Comparison of ENCODE assay signal across 8 cellular contexts in genomic region chr3:44058022-44058867, GRCh38.
A peak's percentile ranks its signal among the peaks of the same experiment; 100 is the strongest.
DNase-seq lines count a peak whose midpoint lies in the region; ATAC-seq and TF ChIP-seq lines count a peak whose summit lies in the region.

No MANE protein-coding gene starts in this region.

- no peaks in the 10 kb centered on the region for H3K9me3 ChIP-seq in CD8-positive, alpha-beta T cell (ENCODE audit: low read length)
- H3K9me3 ChIP-seq in ascending aorta: no peaks in the 10 kb centered on the region

- peaks cover 27% of the 10 kb centered on the region for H3K4me1 ChIP-seq in CD8-positive, alpha-beta T cell (ENCODE audit: insufficient read depth, low read length)
- no peaks in the 10 kb centered on the region for H3K4me1 ChIP-seq in ascending aorta

- no peaks in the 10 kb centered on the region for H3K27me3 ChIP-seq in CD8-positive, alpha-beta T cell (ENCODE audit: insufficient read depth, low read length)
- no peaks in the 10 kb centered on the region for H3K27me3 ChIP-seq in ascending aorta

- H3K27ac ChIP-seq in CD8-positive, alpha-beta T cell (ENCODE audit: low read depth, low read length): no peak overlapping the region
- H3K27ac ChIP-seq in ascending aorta: no peak overlapping the region

- POLR2A ChIA-PET in CD8-positive, alpha-beta T cell (lab: Charles Lee): no interaction called here
- POLR2A ChIA-PET in activated B cell treated with CpG ODN at 0.5 μM for 24 hours (lab: Charles Lee): interaction anchor here (0.6 to 1.3 kb wide), 8 partner anchors 9 to 65 kb away, joined by 3 to 11 read pairs (median 5); no protein-coding TSS in a partner anchor

- peak overlapping the region; percentile 75 for H3K27ac Mint-ChIP-seq in CD8-positive, alpha-beta T cell
- H3K27ac Mint-ChIP-seq in activated B cell treated with CpG ODN at 0.5 μM for 24 hours: peak overlapping the region; percentile 92

- no peaks in the 10 kb centered on the region for H3K36me3 Mint-ChIP-seq in CD8-positive, alpha-beta T cell
- no peaks in the 10 kb centered on the region for H3K36me3 Mint-ChIP-seq in activated B cell treated with CpG ODN at 0.5 μM for 24 hours (ENCODE audit: low read depth)

- H3K9me3 Mint-ChIP-seq in CD8-positive, alpha-beta T cell: no peaks in the 10 kb centered on the region
- H3K9me3 Mint-ChIP-seq in activated B cell treated with CpG ODN at 0.5 μM for 24 hours: no peaks in the 10 kb centered on the region

- intact Hi-C loops in CD8-positive, alpha-beta T cell (cut with DNase I, micrococcal nuclease): no loop called here
- intact Hi-C loops in activated B cell treated with CpG ODN at 0.5 μM for 24 hours (cut with micrococcal nuclease): loop anchor here (1.0 to 5.0 kb wide), 3 partner anchors 12 to 61 kb away; no protein-coding TSS in a partner anchor
- intact Hi-C loops in ascending aorta (cut with DNase I): no loop called here

- peak overlapping the region; percentile 64 for H3K4me3 Mint-ChIP-seq in CD8-positive, alpha-beta T cell
- H3K4me3 Mint-ChIP-seq in activated B cell treated with CpG ODN at 0.5 μM for 24 hours: peak overlapping the region; percentile 75

- CTCF ChIA-PET in CD8-positive, alpha-beta T cell (lab: Charles Lee): no interaction called here
- CTCF ChIA-PET in activated B cell treated with CpG ODN at 0.5 μM for 24 hours (lab: Charles Lee): interaction anchor here (1.1 to 1.9 kb wide), 4 partner anchors 13 to 54 kb away, joined by 3 to 6 read pairs (median 6); no protein-coding TSS in a partner anchor

- H3K4me3 ChIP-seq in CD8-positive, alpha-beta T cell (ENCODE audit: low read depth, low read length): no peak overlapping the region
- H3K4me3 ChIP-seq in ascending aorta: no peak overlapping the region

- peaks cover 30% of the 10 kb centered on the region for H3K4me1 Mint-ChIP-seq in CD8-positive, alpha-beta T cell (ENCODE audit: low read depth)
- peaks cover 38% of the 10 kb centered on the region for H3K4me1 Mint-ChIP-seq in activated B cell treated with CpG ODN at 0.5 μM for 24 hours

- no peak for TF ChIP-seq CTCF in CD8-positive, alpha-beta T cell (IDR thresholded peaks at IDR 0.05)
- no peak for TF ChIP-seq CTCF in activated B cell treated with CpG ODN at 0.5 μM for 24 hours (IDR thresholded peaks at IDR 0.05)
- TF ChIP-seq CTCF in ascending aorta (IDR thresholded peaks at IDR 0.05): no peak

- ATAC-seq in CD8-positive, alpha-beta T cell: peak; percentile 87
- peak; percentile 87 for ATAC-seq in GM19328 (IDR thresholded peaks at IDR 0.05; ENCODE audit: unreplicated experiment)
- ATAC-seq in HG03139 (IDR thresholded peaks at IDR 0.05; ENCODE audit: unreplicated experiment): peak; percentile 92
- ATAC-seq in activated B cell treated with CpG ODN at 0.5 μM for 24 hours (ENCODE audit: low read depth): peak; percentile 97

- no peaks in the 10 kb centered on the region for H3K36me3 ChIP-seq in CD8-positive, alpha-beta T cell (ENCODE audit: insufficient read depth, low read length)
- no peaks in the 10 kb centered on the region for H3K36me3 ChIP-seq in ascending aorta

- peaks cover 18% of the 10 kb centered on the region for H3K27me3 Mint-ChIP-seq in CD8-positive, alpha-beta T cell (ENCODE audit: low read depth)
- H3K27me3 Mint-ChIP-seq in activated B cell treated with CpG ODN at 0.5 μM for 24 hours: no peaks in the 10 kb centered on the region

- peak in 6 of 7 experiments; percentile 13 to 65 (median 40) for DNase-seq in CD8-positive, alpha-beta T cell
- peak; percentile 69 for DNase-seq in activated B cell treated with CpG ODN at 0.5 μM for 24 hours
- peak; percentile 62 for DNase-seq in fibroblast of peridontal ligament (ENCODE audit: extremely low read depth)
- DNase-seq in stimulated activated CD8-positive, alpha-beta memory T cell treated with anti-CD3 and anti-CD28 coated beads, Interleukin-12 subunit alpha, Interleukin-12 subunit beta, amount 100 ng/mL, for 4 hours (ENCODE audit: low read depth): peak; percentile 22
- no peak for DNase-seq in ascending aorta (ENCODE audit: low spot score in 2 of 2)
- DNase-seq in SKM-1 treated with dmso at 0.1 percent for 144 hours (lab: John Stamatoyannopoulos, UW; ENCODE audit: unreplicated experiment): no peak

Comparison
In these comparisons a context has a peak if more than half of its experiments do, and no peak if none do; other contexts are left out.
1. DNase-seq: peak in CD8-positive, alpha-beta T cell (6 of 7), activated B cell treated with CpG ODN at 0.5 μM for 24 hours (single experiment), fibroblast of peridontal ligament (single experiment) and stimulated activated CD8-positive, alpha-beta memory T cell treated with anti-CD3 and anti-CD28 coated beads, Interleukin-12 subunit alpha, Interleukin-12 subunit beta, amount 100 ng/mL, for 4 hours (single experiment); none in ascending aorta (0 of 2) and SKM-1 treated with dmso at 0.1 percent for 144 hours (single experiment).
2. Peak in every context shown above with its lines, with median percentiles within 50 percentile points of each other: ATAC-seq.